ENCODE assay signal across 8 cellular contexts in the genomic region with DNA sequence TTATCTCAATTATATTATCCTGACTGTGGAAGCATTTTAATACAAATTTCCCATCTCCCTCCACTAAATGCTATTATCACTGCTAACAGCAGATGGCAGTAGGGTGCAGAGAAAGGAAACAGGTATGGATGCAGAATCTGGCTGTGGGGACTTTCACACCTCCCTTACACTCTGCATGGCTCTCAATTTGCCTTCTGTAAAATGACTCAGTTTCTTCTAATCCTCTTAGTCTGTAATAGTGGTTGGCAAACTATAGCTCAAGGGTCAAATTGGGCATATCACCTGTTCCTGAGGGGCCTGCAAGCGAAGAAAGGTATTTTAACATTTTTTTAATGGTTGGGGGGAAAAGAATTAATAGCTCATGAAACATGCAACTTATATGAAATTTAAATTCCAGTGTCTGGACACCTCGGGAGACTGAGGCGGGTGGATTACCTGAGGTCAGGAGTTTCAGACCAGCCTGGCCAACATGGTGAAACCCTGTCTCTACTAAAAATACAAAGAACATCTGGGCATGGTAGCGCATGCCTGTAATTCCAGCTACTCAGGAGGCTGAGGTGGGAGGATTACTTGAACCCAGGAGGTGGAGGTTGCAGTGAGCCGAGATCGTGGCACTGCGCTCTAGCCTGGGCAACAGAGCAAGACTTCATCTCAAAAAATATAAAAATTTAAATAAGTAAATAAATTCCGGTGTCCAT.
DNase-seq lines count a peak whose midpoint lies in the region; ATAC-seq and TF ChIP-seq lines count a peak whose summit lies in the region.

No MANE protein-coding gene starts in this region.

- peaks cover 12 to 24% of the 10 kb centered on the region in 2 donors for H3K4me1 Mint-ChIP-seq in immature natural killer cell

- no peak overlapping the region for H3K4me3 Mint-ChIP-seq in immature natural killer cell

- no peaks in the 10 kb centered on the region for H3K27me3 ChIP-seq in MM.1S (replicated peaks; ENCODE audit: insufficient read depth, low read length)

- no peak overlapping the region for H3K27ac ChIP-seq in MM.1S (ENCODE audit: low read length)

- H3K9me3 Mint-ChIP-seq in immature natural killer cell = no peaks in the 10 kb centered on the region

- H3K9ac ChIP-seq in MM.1S (ENCODE audit: low read length) = no peak overlapping the region

- no peak for ATAC-seq in HG02571 (IDR thresholded peaks at IDR 0.05; ENCODE audit: unreplicated experiment)

- no peaks in the 10 kb centered on the region for H3K9me2 ChIP-seq in MM.1S (replicated peaks; ENCODE audit: insufficient read depth, low read length)

- peaks cover 3% of the 10 kb centered on the region; the same call in 1 of the 2 replicates for H3K4me1 ChIP-seq in MM.1S (ENCODE audit: low read length)

- 0 out of 2 replicates have a peak, but pooled peaks cover 7% of the 10 kb centered on the region for H3F3A ChIP-seq in MM.1S (ENCODE audit: insufficient read depth, low read length)

- peaks cover 81% of the 10 kb centered on the region for H3K79me2 ChIP-seq in MM.1S (ENCODE audit: low read length)

- no peak overlapping the region for H3K4me2 ChIP-seq in MM.1S (ENCODE audit: low read depth, low read length)

- peaks cover 0 to 4% (median 0%) of the 10 kb centered on the region in 3 donors for H3K27me3 Mint-ChIP-seq in immature natural killer cell (ENCODE audit: low read depth in 3 of 3)

- H3K9me3 ChIP-seq in MM.1S (replicated peaks; ENCODE audit: insufficient read depth, low read length) = no peaks in the 10 kb centered on the region

- H3K27ac Mint-ChIP-seq in immature natural killer cell = peak overlapping the region; percentile 1 to 71 (median 24)

- TF ChIP-seq CTCF in MM.1S (IDR thresholded peaks at IDR 0.05; ENCODE audit: low read length) = peak; percentile 88
- TF ChIP-seq CTCF in astrocyte of the spinal cord (IDR thresholded peaks at IDR 0.05; ENCODE audit: low read depth, low read length) = peak; percentile 77

- peaks cover 10 to 19% (median 18%) of the 10 kb centered on the region in 3 donors for H3K36me3 Mint-ChIP-seq in immature natural killer cell

- in situ Hi-C loops in astrocyte of the spinal cord (cut with HindIII; ENCODE audit: low sequenced_read_pairs) = no loop called here

- H3K36me3 ChIP-seq in MM.1S (replicated peaks; ENCODE audit: insufficient read depth, low read length) = peaks cover 5% of the 10 kb centered on the region

- H4K20me1 ChIP-seq in MM.1S (ENCODE audit: insufficient read depth, low read length) = peaks cover 8% of the 10 kb centered on the region

- H2AFZ ChIP-seq in MM.1S (ENCODE audit: low read length) = no peak overlapping the region

- no peak overlapping the region for H3K4me3 ChIP-seq in MM.1S (ENCODE audit: low read length)
- H3K4me3 ChIP-seq in astrocyte of the spinal cord (ENCODE audit: low read depth, low read length) = no peak overlapping the region

- peak; percentile 64 for DNase-seq in NCI-H1436 (lab: John Stamatoyannopoulos, UW)
- DNase-seq in NCI-H1436 treated with DMSO at 0.1 percent for 48 hours (lab: John Stamatoyannopoulos, UW) = no peak
- peak; percentile 50 for DNase-seq in MM.1S
- DNase-seq in SK-N-DZ (ENCODE audit: low spot score) = peak; percentile 73
- peak; percentile 72 for DNase-seq in astrocyte of the spinal cord (ENCODE audit: low read depth, low spot score)
- peak; percentile 44 to 59 (median 53) for DNase-seq in immature natural killer cell
- DNase-seq in stimulated activated CD4-positive, alpha-beta T cell treated with anti-CD3 and anti-CD28 coated beads, Interleukin-12 subunit alpha, Interleukin-12 subunit beta, amount 100 ng/mL, for 48 hours (ENCODE audit: low read depth in 2 of 3, low spot score in 1 of 3) = peak; percentile 28 to 79 (median 34)
